In genomic region chr16:979859-980594, GRCh38 we compare ENCODE assay signal across 1 cellular context.
TF ChIP-seq lines count a peak whose summit lies in the region.

No MANE protein-coding gene starts in this region.

TF ChIP-seq in endothelial cell of umbilical vein, 7 proteins besides CTCF, POLR2A, EP300 and RAD21 (continued from another document):
- no peak for TF ChIP-seq MAX (IDR thresholded peaks at IDR 0.05; ENCODE audit: insufficient read depth, insufficient read length)
